Comparison of ENCODE assay signal across 1 cellular context in genomic region chr1:18480315-18481189, GRCh38.
TF ChIP-seq lines count a peak whose summit lies in the region.

Gene KLHDC7A, plus strand, starts transcription at chr1:18480930. Its CDS starts 52 bp downstream, at chr1:18480982.

TF ChIP-seq in HepG2, 621 proteins besides CTCF, POLR2A, EP300 and RAD21 (continued from another document and continues in another):
- no peak for TF ChIP-seq NR1H2 (CRISPR knock-in tag; IDR thresholded peaks at IDR 0.05; ENCODE audit: borderline replicate concordance, low read depth)
- TF ChIP-seq NFYC (CRISPR knock-in tag; IDR thresholded peaks at IDR 0.05): no peak
- TF ChIP-seq, protein P1, sequence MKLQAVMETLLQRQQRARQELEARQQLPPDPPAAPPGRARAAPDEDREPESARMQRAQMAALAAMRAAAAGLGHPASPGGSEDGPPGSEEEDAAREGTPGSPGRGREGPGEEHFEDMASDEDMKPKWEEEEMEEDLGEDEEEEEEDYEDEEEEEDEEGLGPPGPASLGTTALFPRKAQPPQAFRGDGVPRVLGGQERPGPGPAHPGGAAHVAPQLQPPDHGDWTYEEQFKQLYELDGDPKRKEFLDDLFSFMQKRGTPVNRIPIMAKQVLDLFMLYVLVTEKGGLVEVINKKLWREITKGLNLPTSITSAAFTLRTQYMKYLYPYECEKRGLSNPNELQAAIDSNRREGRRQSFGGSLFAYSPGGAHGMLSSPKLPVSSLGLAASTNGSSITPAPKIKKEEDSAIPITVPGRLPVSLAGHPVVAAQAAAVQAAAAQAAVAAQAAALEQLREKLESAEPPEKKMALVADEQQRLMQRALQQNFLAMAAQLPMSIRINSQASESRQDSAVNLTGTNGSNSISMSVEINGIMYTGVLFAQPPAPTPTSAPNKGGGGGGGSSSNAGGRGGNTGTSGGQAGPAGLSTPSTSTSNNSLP (IDR thresholded peaks at IDR 0.05; ENCODE audit: low read depth, low read length): peak; percentile 77
- TF ChIP-seq, protein P2, sequence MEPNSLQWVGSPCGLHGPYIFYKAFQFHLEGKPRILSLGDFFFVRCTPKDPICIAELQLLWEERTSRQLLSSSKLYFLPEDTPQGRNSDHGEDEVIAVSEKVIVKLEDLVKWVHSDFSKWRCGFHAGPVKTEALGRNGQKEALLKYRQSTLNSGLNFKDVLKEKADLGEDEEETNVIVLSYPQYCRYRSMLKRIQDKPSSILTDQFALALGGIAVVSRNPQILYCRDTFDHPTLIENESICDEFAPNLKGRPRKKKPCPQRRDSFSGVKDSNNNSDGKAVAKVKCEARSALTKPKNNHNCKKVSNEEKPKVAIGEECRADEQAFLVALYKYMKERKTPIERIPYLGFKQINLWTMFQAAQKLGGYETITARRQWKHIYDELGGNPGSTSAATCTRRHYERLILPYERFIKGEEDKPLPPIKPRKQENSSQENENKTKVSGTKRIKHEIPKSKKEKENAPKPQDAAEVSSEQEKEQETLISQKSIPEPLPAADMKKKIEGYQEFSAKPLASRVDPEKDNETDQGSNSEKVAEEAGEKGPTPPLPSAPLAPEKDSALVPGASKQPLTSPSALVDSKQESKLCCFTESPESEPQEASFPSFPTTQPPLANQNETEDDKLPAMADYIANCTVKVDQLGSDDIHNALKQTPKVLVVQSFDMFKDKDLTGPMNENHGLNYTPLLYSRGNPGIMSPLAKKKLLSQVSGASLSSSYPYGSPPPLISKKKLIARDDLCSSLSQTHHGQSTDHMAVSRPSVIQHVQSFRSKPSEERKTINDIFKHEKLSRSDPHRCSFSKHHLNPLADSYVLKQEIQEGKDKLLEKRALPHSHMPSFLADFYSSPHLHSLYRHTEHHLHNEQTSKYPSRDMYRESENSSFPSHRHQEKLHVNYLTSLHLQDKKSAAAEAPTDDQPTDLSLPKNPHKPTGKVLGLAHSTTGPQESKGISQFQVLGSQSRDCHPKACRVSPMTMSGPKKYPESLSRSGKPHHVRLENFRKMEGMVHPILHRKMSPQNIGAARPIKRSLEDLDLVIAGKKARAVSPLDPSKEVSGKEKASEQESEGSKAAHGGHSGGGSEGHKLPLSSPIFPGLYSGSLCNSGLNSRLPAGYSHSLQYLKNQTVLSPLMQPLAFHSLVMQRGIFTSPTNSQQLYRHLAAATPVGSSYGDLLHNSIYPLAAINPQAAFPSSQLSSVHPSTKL (CRISPR knock-in tag; IDR thresholded peaks at IDR 0.05): no peak
- peak; percentile 65; the same call in 1 of the 2 replicates for TF ChIP-seq HDAC1 (CRISPR knock-in tag; IDR thresholded peaks at IDR 0.05)
- TF ChIP-seq ZNF670 (CRISPR knock-in tag; IDR thresholded peaks at IDR 0.05; ENCODE audit: borderline replicate concordance): no peak
- TF ChIP-seq, protein P3, sequence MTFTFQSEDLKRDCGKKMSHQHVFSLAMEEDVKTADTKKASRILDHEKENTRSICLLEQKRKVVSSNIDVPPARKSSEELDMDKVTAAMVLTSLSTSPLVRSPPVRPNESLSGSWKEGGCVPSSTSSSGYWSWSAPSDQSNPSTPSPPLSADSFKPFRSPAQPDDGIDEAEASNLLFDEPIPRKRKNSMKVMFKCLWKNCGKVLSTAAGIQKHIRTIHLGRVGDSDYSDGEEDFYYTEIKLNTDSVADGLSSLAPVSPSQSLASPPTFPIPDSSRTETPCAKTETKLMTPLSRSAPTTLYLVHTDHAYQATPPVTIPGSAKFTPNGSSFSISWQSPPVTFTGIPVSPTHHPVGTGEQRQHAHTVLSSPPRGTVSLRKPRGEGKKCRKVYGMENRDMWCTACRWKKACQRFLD (CRISPR knock-in tag; IDR thresholded peaks at IDR 0.05; ENCODE audit: borderline replicate concordance): 0 out of 2 replicates have a peak, but pooled peaks have one; percentile 33
- TF ChIP-seq NFKBIZ (CRISPR knock-in tag; IDR thresholded peaks at IDR 0.05): 0 out of 2 replicates have a peak, but pooled peaks have one; percentile 6
- 0 out of 2 replicates have a peak, but pooled peaks have one; percentile 49 for TF ChIP-seq IKZF5 (CRISPR knock-in tag; IDR thresholded peaks at IDR 0.05)
- no peak for TF ChIP-seq CHD4 (IDR thresholded peaks at IDR 0.05; ENCODE audit: borderline replicate concordance, low read length)
- TF ChIP-seq CHCHD3 (CRISPR knock-in tag; IDR thresholded peaks at IDR 0.05): no peak
- peak; percentile 55; the same call in 1 of the 2 replicates for TF ChIP-seq ZNF124 (CRISPR knock-in tag; IDR thresholded peaks at IDR 0.05)
- TF ChIP-seq ZNF547 (CRISPR knock-in tag; IDR thresholded peaks at IDR 0.05): peak; percentile 81; the same call in 1 of the 2 replicates
- TF ChIP-seq, protein P4, sequence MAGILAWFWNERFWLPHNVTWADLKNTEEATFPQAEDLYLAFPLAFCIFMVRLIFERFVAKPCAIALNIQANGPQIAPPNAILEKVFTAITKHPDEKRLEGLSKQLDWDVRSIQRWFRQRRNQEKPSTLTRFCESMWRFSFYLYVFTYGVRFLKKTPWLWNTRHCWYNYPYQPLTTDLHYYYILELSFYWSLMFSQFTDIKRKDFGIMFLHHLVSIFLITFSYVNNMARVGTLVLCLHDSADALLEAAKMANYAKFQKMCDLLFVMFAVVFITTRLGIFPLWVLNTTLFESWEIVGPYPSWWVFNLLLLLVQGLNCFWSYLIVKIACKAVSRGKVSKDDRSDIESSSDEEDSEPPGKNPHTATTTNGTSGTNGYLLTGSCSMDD (CRISPR knock-in tag; IDR thresholded peaks at IDR 0.05): no peak
- peak; percentile 12; the same call in 1 of the 2 replicates for TF ChIP-seq MYC (CRISPR knock-in tag; IDR thresholded peaks at IDR 0.05; ENCODE audit: borderline replicate concordance)
- TF ChIP-seq PCBP2 (optimal IDR thresholded peaks at IDR 0.05; ENCODE audit: low read depth, low read length, poor library complexity, severe bottlenecking): no peak
- no peak for TF ChIP-seq AHR (CRISPR knock-in tag; IDR thresholded peaks at IDR 0.05)
- 0 out of 2 replicates have a peak, but pooled peaks have one; percentile 40 for TF ChIP-seq ZNF292 (CRISPR knock-in tag; IDR thresholded peaks at IDR 0.05; ENCODE audit: borderline replicate concordance, low read depth)
- TF ChIP-seq ZNF276 (CRISPR knock-in tag; IDR thresholded peaks at IDR 0.05; ENCODE audit: low read depth): no peak
- TF ChIP-seq CREB3 (CRISPR knock-in tag; IDR thresholded peaks at IDR 0.05): no peak
- no peak for TF ChIP-seq ZNF260 (CRISPR knock-in tag; IDR thresholded peaks at IDR 0.05; ENCODE audit: borderline replicate concordance, low read depth)
- peak; percentile 66 for TF ChIP-seq TAF1 (CRISPR knock-in tag; IDR thresholded peaks at IDR 0.05)
- no peak for TF ChIP-seq SIX1 (CRISPR knock-in tag; IDR thresholded peaks at IDR 0.05; ENCODE audit: borderline replicate concordance)
- TF ChIP-seq IRF9 (CRISPR knock-in tag; IDR thresholded peaks at IDR 0.05; ENCODE audit: borderline replicate concordance): 0 out of 2 replicates have a peak, but pooled peaks have one; percentile 43
- 0 out of 2 replicates have a peak, but pooled peaks have one; percentile 36 for TF ChIP-seq GATAD2A (CRISPR knock-in tag; IDR thresholded peaks at IDR 0.05)
- no peak for TF ChIP-seq NCOA5 (CRISPR knock-in tag; IDR thresholded peaks at IDR 0.05)
- peak; percentile 54; the same call in 1 of the 2 replicates for TF ChIP-seq ZNF792 (CRISPR knock-in tag; IDR thresholded peaks at IDR 0.05)
- no peak for TF ChIP-seq ZSCAN5A (CRISPR knock-in tag; IDR thresholded peaks at IDR 0.05; ENCODE audit: borderline replicate concordance)
- peak; percentile 31 for TF ChIP-seq HNRNPLL (IDR thresholded peaks at IDR 0.05; ENCODE audit: low read depth, low read length, poor library complexity, severe bottlenecking)
- TF ChIP-seq ZNF335 (CRISPR knock-in tag; IDR thresholded peaks at IDR 0.05): 0 out of 2 replicates have a peak, but pooled peaks have one; percentile 21
- peak; percentile 81; the same call in 1 of the 2 replicates for TF ChIP-seq ZNF343 (CRISPR knock-in tag; IDR thresholded peaks at IDR 0.05)
- TF ChIP-seq FOXA3 (CRISPR knock-in tag; IDR thresholded peaks at IDR 0.05): peak; percentile 13; the same call in 1 of the 2 replicates
- TF ChIP-seq ZNF451 (CRISPR knock-in tag; IDR thresholded peaks at IDR 0.05): no peak
- TF ChIP-seq, protein P5, sequence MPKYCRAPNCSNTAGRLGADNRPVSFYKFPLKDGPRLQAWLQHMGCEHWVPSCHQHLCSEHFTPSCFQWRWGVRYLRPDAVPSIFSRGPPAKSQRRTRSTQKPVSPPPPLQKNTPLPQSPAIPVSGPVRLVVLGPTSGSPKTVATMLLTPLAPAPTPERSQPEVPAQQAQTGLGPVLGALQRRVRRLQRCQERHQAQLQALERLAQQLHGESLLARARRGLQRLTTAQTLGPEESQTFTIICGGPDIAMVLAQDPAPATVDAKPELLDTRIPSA (CRISPR knock-in tag; IDR thresholded peaks at IDR 0.05; ENCODE audit: borderline replicate concordance): no peak
- peak; percentile 47; the same call in 1 of the 2 replicates for TF ChIP-seq UBTF (CRISPR knock-in tag; IDR thresholded peaks at IDR 0.05)
- TF ChIP-seq, protein P6, sequence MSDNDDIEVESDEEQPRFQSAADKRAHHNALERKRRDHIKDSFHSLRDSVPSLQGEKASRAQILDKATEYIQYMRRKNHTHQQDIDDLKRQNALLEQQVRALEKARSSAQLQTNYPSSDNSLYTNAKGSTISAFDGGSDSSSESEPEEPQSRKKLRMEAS (IDR thresholded peaks at IDR 0.05): peak; percentile 45; the same call in 1 of the 2 replicates
